Comparison of ENCODE assay signal across 8 cellular contexts in the genomic region with DNA sequence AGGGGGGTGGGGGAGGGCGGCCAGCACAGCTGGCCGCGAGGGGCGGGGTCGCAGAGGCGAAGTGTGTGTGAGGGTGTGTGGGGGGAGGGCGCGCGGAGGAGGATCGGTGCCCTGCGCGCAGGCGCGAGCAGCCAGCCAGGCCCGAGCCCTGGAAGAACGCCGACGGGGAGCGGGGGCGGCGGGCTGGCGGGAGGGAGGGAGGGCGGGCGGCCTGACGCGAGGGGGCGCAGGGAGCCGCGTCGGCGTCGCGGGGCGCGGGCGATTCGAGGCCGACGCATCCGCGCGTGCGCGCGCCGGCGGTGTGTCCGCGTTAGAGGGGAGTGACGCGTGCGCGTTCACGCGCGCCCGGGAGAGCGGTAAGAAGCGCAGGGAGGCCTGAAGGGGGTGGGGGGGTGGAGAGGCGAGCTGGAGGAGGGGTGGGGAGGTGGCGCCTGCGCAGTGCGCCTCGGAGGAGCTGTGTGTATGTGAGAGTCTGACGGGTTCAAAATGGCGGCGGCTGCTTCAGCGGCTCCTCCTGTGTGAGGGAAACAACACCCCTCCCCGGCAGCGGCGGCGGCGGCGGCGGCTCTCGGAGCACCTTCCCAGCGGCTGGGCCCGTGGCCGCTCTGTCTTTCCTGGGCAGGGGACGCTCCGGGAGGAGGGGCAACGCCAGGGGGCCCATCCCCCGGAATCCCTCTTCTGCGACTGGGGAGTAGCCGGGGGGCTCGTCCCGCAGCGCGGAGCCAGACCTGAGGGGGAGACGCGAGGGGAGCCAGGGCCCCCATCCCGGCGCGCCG. TPM values are rescaled to one million over a fixed set of nuclear protein-coding genes. Genes with fewer than 3 reads are reported as not detected.
DNase-seq lines count a peak whose midpoint lies in the region; ATAC-seq, FAIRE-seq and TF ChIP-seq lines count a peak whose summit lies in the region.

A gene (plus strand): TSS at position 463 of the 776 bp plus-strand sequence. CDS start 2,054 bp downstream, outside the sequence.

- peaks cover 25% of the 10 kb centered on the region for H3K36me3 Mint-ChIP-seq in activated naive CD8-positive, alpha-beta T cell treated with anti-CD3 and anti-CD28 coated beads, Interleukin-2, amount 50 U/mL, for 24 hours (ENCODE audit: low read depth)

- peak; percentile 27 for TF ChIP-seq CTCF in GM12865 (IDR thresholded peaks at IDR 0.05; ENCODE audit: insufficient read depth, low read depth, low read length, missing control alignments)
- no peak for TF ChIP-seq CTCF in pancreas (IDR thresholded peaks at IDR 0.05)
- peak in 1 of 6 experiments; percentile 46 for TF ChIP-seq CTCF in thyroid gland (IDR thresholded peaks at IDR 0.05)

- H3K4me3 ChIP-seq in GM12865 (ENCODE audit: low read depth, low read length), result peak within 1 kb of the TSS; percentile 94
- peak within 1 kb of the TSS; percentile 77 to 95 (median 86) for H3K4me3 ChIP-seq in pancreas
- peak within 1 kb of the TSS; percentile 22 to 84 (median 68) for H3K4me3 ChIP-seq in thyroid gland (replicated peaks in 1 of 3)

- H3K4me1 Mint-ChIP-seq in activated naive CD8-positive, alpha-beta T cell treated with anti-CD3 and anti-CD28 coated beads, Interleukin-2, amount 50 U/mL, for 24 hours, result peaks cover 29% of the 10 kb centered on the region

- DNase-seq in GM12865 (ENCODE audit: low read depth) (peak; percentile 100), NCI-H1417 treated with DMSO at 0.1 percent for 48 hours (lab: John Stamatoyannopoulos, UW) (peak; percentile 90), SW480 (ENCODE audit: low spot score) (peak; percentile 98), Right ventricle myocardium superior (peak; percentile 100), pancreas (peak; percentile 98 to 100 (median 99)), thyroid gland (peak; percentile 99)
- DNase-seq in activated naive CD8-positive, alpha-beta T cell treated with anti-CD3 and anti-CD28 coated beads, Interleukin-2, amount 50 U/mL, for 24 hours, result peak; percentile 99

- H3K36me3 ChIP-seq in pancreas, result no peaks in the 10 kb centered on the region
- no peaks in the 10 kb centered on the region for H3K36me3 ChIP-seq in thyroid gland

- H3K27ac ChIP-seq in pancreas (peak within 1 kb of the TSS; percentile 92 to 96 (median 93)), thyroid gland (peak within 1 kb of the TSS; percentile 92 to 96 (median 96))

- peak within 1 kb of the TSS; percentile 95 for H3K4me3 Mint-ChIP-seq in activated naive CD8-positive, alpha-beta T cell treated with anti-CD3 and anti-CD28 coated beads, Interleukin-2, amount 50 U/mL, for 24 hours

- peak within 1 kb of the TSS; percentile 87 for H3K27ac Mint-ChIP-seq in activated naive CD8-positive, alpha-beta T cell treated with anti-CD3 and anti-CD28 coated beads, Interleukin-2, amount 50 U/mL, for 24 hours

- no peaks in the 10 kb centered on the region for H3K27me3 Mint-ChIP-seq in activated naive CD8-positive, alpha-beta T cell treated with anti-CD3 and anti-CD28 coated beads, Interleukin-2, amount 50 U/mL, for 24 hours

- intact Hi-C loops in Right ventricle myocardium superior (cut with DNase I), result no loop called here
- intact Hi-C loops in pancreas (cut with DNase I), result no loop called here
- intact Hi-C loops in thyroid gland (cut with DNase I), result no loop called here

- 1% methylated on average over 47 to 95 of the region's 95 CpGs for WGBS in pancreas, 2 donors
- 0% methylated on average over 7 of the region's 95 CpGs; no CpG with 5 or more reads in 1 of the 2 donors for WGBS in thyroid gland, 2 donors

- ATAC-seq in HG02798 (IDR thresholded peaks at IDR 0.05; ENCODE audit: poor library complexity, unreplicated experiment) (peak; percentile 84), Right ventricle myocardium superior (ENCODE audit: poor library complexity) (peak; percentile 94), pancreas (peak; percentile 87 to 93 (median 92))
- ATAC-seq in activated naive CD8-positive, alpha-beta T cell treated with anti-CD3 and anti-CD28 coated beads, Interleukin-2, amount 50 U/mL, for 24 hours, result peak; percentile 83

- H3K9me3 ChIP-seq in pancreas (no peaks in the 10 kb centered on the region), thyroid gland (no peaks in the 10 kb centered on the region)

- H3K27me3 ChIP-seq in pancreas, result no peaks in the 10 kb centered on the region
- no peaks in the 10 kb centered on the region for H3K27me3 ChIP-seq in thyroid gland

- no peaks in the 10 kb centered on the region for H3K9me3 Mint-ChIP-seq in activated naive CD8-positive, alpha-beta T cell treated with anti-CD3 and anti-CD28 coated beads, Interleukin-2, amount 50 U/mL, for 24 hours

- peak; percentile 58 to 82 for TF ChIP-seq POLR2A in thyroid gland (IDR thresholded peaks at IDR 0.05)

- peaks cover 4 to 14% (median 5%) of the 10 kb centered on the region in 3 donors for H3K4me1 ChIP-seq in pancreas
- H3K4me1 ChIP-seq in thyroid gland, result peaks cover 18 to 31% of the 10 kb centered on the region in 2 donors

- no peak for FAIRE-seq in pancreas (lab: Jason Lieb, UNC)

RNA-seq across cellular contexts. Expression of the gene that starts here (rescaled TPM):
- 40.7 TPM for total RNA-seq in Right ventricle myocardium superior
- 10 to 100 TPM; 17.2 to 39.1 (median 23.1) TPM for total RNA-seq in pancreas
- 10 to 100 TPM; 19.2 to 22.6 TPM for polyA plus RNA-seq in pancreas
- 10 to 100 TPM; 38.7 to 88.1 (median 73.5) TPM for total RNA-seq in thyroid gland

Comparison
In these comparisons a context has a peak if more than half of its experiments do, and no peak if none do; other contexts are left out.
1. Peak in every context shown above with its lines: DNase-seq, ATAC-seq, H3K4me3 ChIP-seq and H3K27ac ChIP-seq.